Comparison of ENCODE assay signal across 8 cellular contexts in the genomic region with DNA sequence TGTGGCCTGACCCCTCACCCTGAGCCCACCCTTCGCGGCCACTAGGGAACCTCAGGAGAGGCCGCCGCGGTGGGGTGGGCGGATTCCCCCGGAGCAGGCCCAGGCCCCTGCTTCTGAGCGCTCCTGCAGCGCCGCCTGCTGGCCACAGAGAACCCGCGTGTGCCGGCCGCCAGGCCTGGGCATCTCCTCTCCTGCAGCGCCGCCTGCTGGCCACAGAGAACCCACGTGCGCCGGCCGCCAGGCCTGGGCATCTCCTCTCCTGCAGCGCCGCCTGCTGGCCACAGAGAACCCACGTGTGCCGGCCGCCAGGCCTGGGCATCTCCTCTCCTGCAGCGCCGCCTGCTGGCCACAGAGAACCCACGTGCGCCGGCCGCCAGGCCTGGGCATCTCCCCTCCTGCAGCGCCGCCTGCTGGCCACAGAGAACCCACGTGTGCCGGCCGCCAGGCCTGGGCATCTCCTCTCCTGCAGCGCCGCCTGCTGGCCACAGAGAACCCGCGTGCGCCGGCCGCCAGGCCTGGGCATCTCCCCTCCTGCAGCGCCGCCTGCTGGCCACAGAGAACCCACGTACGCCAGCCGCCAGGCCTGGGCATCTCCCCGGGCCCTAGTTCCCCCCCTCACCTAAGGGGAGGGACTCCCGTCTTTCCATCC.
DNase-seq lines count a peak whose midpoint lies in the region; ATAC-seq and TF ChIP-seq lines count a peak whose summit lies in the region.
"Not testable (repeated sequence)": the region's sequence is repeated elsewhere in the genome, so short reads cannot be mapped to it uniquely, and the experiment has no call there.

No MANE protein-coding gene starts in this region.

- H4K20me1 ChIP-seq in GM23248 (ENCODE audit: insufficient read depth), result not testable (repeated sequence)

- H3K9ac ChIP-seq in GM23248, result not testable (repeated sequence)

- in situ Hi-C loops in GM23248 (cut with MboI), result not testable (repeated sequence)

- peaks cover 31% of the 10 kb centered on the region for H3K4me1 ChIP-seq in GM23248 (ENCODE audit: insufficient read depth)
- H3K4me1 ChIP-seq in adrenal gland (replicated peaks in 1 of 2); mucosa of descending colon (ENCODE audit: low read depth): not testable (repeated sequence)

- not testable (repeated sequence) for H3K36me3 Mint-ChIP-seq in activated CD4-positive, alpha-beta T cell treated with anti-CD3 and anti-CD28 coated beads, Interleukin-2, amount 10 ng/mL, durations not matched to agents 7 days and 5 days (ENCODE audit: low read depth)

- TF ChIP-seq POLR2A in adrenal gland (IDR thresholded peaks at IDR 0.05), result not testable (repeated sequence)

- DNase-seq in AG10803 (ENCODE audit: low read depth), result peak; percentile 62
- peak; percentile 64 for DNase-seq in GM23248
- peak; percentile 67 for DNase-seq in OCI-M1 (lab: John Stamatoyannopoulos, UW)
- DNase-seq in activated CD4-positive, alpha-beta T cell treated with anti-CD3 and anti-CD28 coated beads, Interleukin-2, amount 10 ng/mL, durations not matched to agents 7 days and 5 days, result peak; percentile 46
- peak; percentile 40 to 75 (median 59) for DNase-seq in adrenal gland
- peak; percentile 61 for DNase-seq in fibroblast of the aortic adventitia (ENCODE audit: low read depth)
- DNase-seq in mucosa of descending colon, result peak; percentile 75 to 81 (median 78)
- DNase-seq in stimulated activated CD4-positive, alpha-beta T cell treated with anti-CD3 and anti-CD28 coated beads, Interleukin-2, amount 100 ng/mL, for 4 hours (ENCODE audit: low read depth), result peak; percentile 33

- H3K36me3 ChIP-seq in GM23248 (ENCODE audit: low read depth); adrenal gland (replicated peaks in 1 of 2); mucosa of descending colon (ENCODE audit: low read depth): not testable (repeated sequence)

- H3K27me3 Mint-ChIP-seq in activated CD4-positive, alpha-beta T cell treated with anti-CD3 and anti-CD28 coated beads, Interleukin-2, amount 10 ng/mL, durations not matched to agents 7 days and 5 days, result not testable (repeated sequence)

- POLR2A ChIA-PET in activated CD4-positive, alpha-beta T cell treated with anti-CD3 and anti-CD28 coated beads, Interleukin-2, amount 10 ng/mL, durations not matched to agents 7 days and 5 days (lab: Charles Lee), result not testable (repeated sequence)

- H3K9me2 ChIP-seq in GM23248 (ENCODE audit: insufficient read depth), result not testable (repeated sequence)

- H3K4me3 ChIP-seq in AG10803 (ENCODE audit: low read length); GM23248; adrenal gland; fibroblast of the aortic adventitia (ENCODE audit: low read depth, low read length); mucosa of descending colon: not testable (repeated sequence)

- CTCF ChIA-PET in activated CD4-positive, alpha-beta T cell treated with anti-CD3 and anti-CD28 coated beads, Interleukin-2, amount 10 ng/mL, durations not matched to agents 7 days and 5 days (lab: Charles Lee), result interaction anchor here (0.6 to 1.7 kb wide), 9 partner anchors 107 to 537 kb away, joined by 3 to 7 read pairs (median 3); no protein-coding TSS in a partner anchor

- not testable (repeated sequence) for ATAC-seq in mucosa of descending colon

- WGBS in GM23248 (ENCODE audit: low coverage in 1 of 2, low lambda C conversion rate in 2 of 2, missing lambda C conversion rate in 2 of 2), 2 experiments, result 29 to 42% methylated on average over 12 to 29 of the region's 50 CpGs
- 36 to 57% (median 50%) methylated on average over 1 to 26 of the region's 50 CpGs; no CpG with 5 or more reads in 1 of the 4 donors for WGBS in adrenal gland, 4 donors

- H3K27ac Mint-ChIP-seq in activated CD4-positive, alpha-beta T cell treated with anti-CD3 and anti-CD28 coated beads, Interleukin-2, amount 10 ng/mL, durations not matched to agents 7 days and 5 days, result not testable (repeated sequence)

- H3F3A ChIP-seq in GM23248 (ENCODE audit: insufficient read depth), result peaks cover 30% of the 10 kb centered on the region

- not testable (repeated sequence) for H3K9me3 ChIP-seq in GM23248 (ENCODE audit: low read depth); adrenal gland (replicated peaks in 1 of 3); mucosa of descending colon

- intact Hi-C loops in adrenal gland (cut with DNase I); mucosa of descending colon (cut with DNase I, micrococcal nuclease): not testable (repeated sequence)

- H3K4me1 Mint-ChIP-seq in activated CD4-positive, alpha-beta T cell treated with anti-CD3 and anti-CD28 coated beads, Interleukin-2, amount 10 ng/mL, durations not matched to agents 7 days and 5 days, result peaks cover 17% of the 10 kb centered on the region

- TF ChIP-seq CTCF in AG10803 (conservative IDR thresholded peaks at IDR 0.05; ENCODE audit: low read length) (peak; percentile 27), adrenal gland (IDR thresholded peaks at IDR 0.05) (peak in 5 of 6 experiments; percentile 44 to 80 (median 62)), fibroblast of the aortic adventitia (IDR thresholded peaks at IDR 0.05; ENCODE audit: insufficient read depth, low read length) (peak; percentile 16), mucosa of descending colon (IDR thresholded peaks at IDR 0.05) (peak; percentile 48)

- H3K4me3 Mint-ChIP-seq in activated CD4-positive, alpha-beta T cell treated with anti-CD3 and anti-CD28 coated beads, Interleukin-2, amount 10 ng/mL, durations not matched to agents 7 days and 5 days, result not testable (repeated sequence)

- H3K9me3 Mint-ChIP-seq in activated CD4-positive, alpha-beta T cell treated with anti-CD3 and anti-CD28 coated beads, Interleukin-2, amount 10 ng/mL, durations not matched to agents 7 days and 5 days, result not testable (repeated sequence)

- not testable (repeated sequence) for H2AFZ ChIP-seq in GM23248

- H3K27me3 ChIP-seq in GM23248 (replicated peaks; ENCODE audit: insufficient read depth); adrenal gland: not testable (repeated sequence)

- not testable (repeated sequence) for H3K4me2 ChIP-seq in GM23248 (ENCODE audit: unreplicated experiment)

- not testable (repeated sequence) for H3K79me2 ChIP-seq in GM23248 (ENCODE audit: insufficient read depth)

- not testable (repeated sequence) for H3K27ac ChIP-seq in GM23248, adrenal gland
